1 cellular context compared by ENCODE assay signal in the genomic region with DNA sequence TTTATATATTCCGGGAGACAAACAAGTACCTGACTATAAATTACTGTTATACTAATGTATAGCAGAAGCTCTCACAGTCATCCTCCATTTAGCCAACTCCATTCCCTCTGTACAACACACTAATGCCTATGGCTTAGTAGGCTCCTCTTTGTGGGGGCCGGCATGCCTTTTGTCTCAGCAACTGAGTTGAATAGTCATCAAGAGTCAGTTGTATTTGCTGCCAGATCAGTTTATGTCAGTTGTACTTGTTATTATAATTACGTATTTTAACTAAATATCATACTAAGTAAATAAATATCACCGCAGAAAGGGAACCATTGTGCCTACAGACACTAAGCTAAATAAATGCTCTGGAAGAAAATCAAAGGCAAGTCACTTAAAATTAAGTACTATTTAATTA.
TF ChIP-seq lines count a peak whose summit lies in the region.

No MANE protein-coding gene starts in this region.

TF ChIP-seq in IMR-90, 13 proteins besides CTCF, POLR2A, EP300 and RAD21:
- TF ChIP-seq CEBPB (IDR thresholded peaks at IDR 0.05; ENCODE audit: low read depth, low read length) (no peak), FOS (IDR thresholded peaks at IDR 0.05; ENCODE audit: low read depth, low read length) (peak; percentile 10; the same call in 1 of the 2 replicates)
